In genomic region chr11:12169822-12170221, GRCh38 we compare ENCODE assay signal across 22 cellular contexts. TPM values are rescaled to one million over a fixed set of nuclear protein-coding genes. Genes with fewer than 3 reads are reported as not detected.
A peak's percentile ranks its signal among the peaks of the same experiment; 100 is the strongest.
DNase-seq lines count a peak whose midpoint lies in the region; ATAC-seq and TF ChIP-seq lines count a peak whose summit lies in the region.
"Had no signal": no experiment of that assay in that cellular context is flagged by ENCODE, and none has a peak within 500 bp of the region (broad histone marks: within the 10 kb centered on the region; RNA-seq: fewer than 3 reads in every experiment).

No MANE protein-coding gene starts in this region.

- H3K9ac ChIP-seq in stomach smooth muscle (ENCODE audit: low read length in 2 of 2) = no peak overlapping the region

- no peaks in the 10 kb centered on the region for H3K9me3 Mint-ChIP-seq in activated T-helper 17 cell treated with anti-CD3 and anti-CD28 coated beads, Interleukin-2, amount 50 U/mL, for 72 hours
- H3K9me3 Mint-ChIP-seq: memory B cell, neural crest cell had no signal

- TF ChIP-seq POLR2A in erythroblast (IDR thresholded peaks at IDR 0.05; ENCODE audit: low read length) = no peak

- intact Hi-C loops in left cardiac atrium (cut with DNase I) = loop anchor here in 1 of 2 donors (10.0 kb wide), 1 partner anchor 55 kb away; no protein-coding TSS in a partner anchor

- no peak overlapping the region for H3K4me3 Mint-ChIP-seq in activated T-helper 17 cell treated with anti-CD3 and anti-CD28 coated beads, Interleukin-2, amount 50 U/mL, for 72 hours
- H3K4me3 Mint-ChIP-seq: B cell, memory B cell, neural crest cell, T-helper 17 cell, WTC11 had no signal

- no peaks in the 10 kb centered on the region for H3K27me3 ChIP-seq in stomach smooth muscle (ENCODE audit: control insufficient read depth in 1 of 2, insufficient read depth in 2 of 2, low read length in 2 of 2)
- H3K27me3 ChIP-seq: vagina had no signal

- H3K4me1 ChIP-seq in HEK293 (ENCODE audit: control insufficient read depth, insufficient read depth, low read length) (no peaks in the 10 kb centered on the region), stomach smooth muscle (ENCODE audit: control insufficient read depth, insufficient read depth, low read length) (peaks cover 55% of the 10 kb centered on the region)

- H3K4me3 ChIP-seq in HEK293 (ENCODE audit: low read depth, low read length) (no peak overlapping the region), stomach smooth muscle (ENCODE audit: low read length in 2 of 2) (no peak overlapping the region)
- H3K4me3 ChIP-seq: K562, vagina had no signal

- TF ChIP-seq CTCF in HEK293 (tag by site-specific recombination; IDR thresholded peaks at IDR 0.05) = no peak

- peaks cover 19% of the 10 kb centered on the region for H3K36me3 Mint-ChIP-seq in activated T-helper 17 cell treated with anti-CD3 and anti-CD28 coated beads, Interleukin-2, amount 50 U/mL, for 72 hours (ENCODE audit: low read depth)
- H3K36me3 Mint-ChIP-seq: memory B cell, WTC11 had no signal

- peak overlapping the region; percentile 36 for H3K27ac Mint-ChIP-seq in activated T-helper 17 cell treated with anti-CD3 and anti-CD28 coated beads, Interleukin-2, amount 50 U/mL, for 72 hours
- H3K27ac Mint-ChIP-seq: B cell, memory B cell, T-helper 17 cell, WTC11 had no signal

- no peaks in the 10 kb centered on the region for H3K9me3 ChIP-seq in HEK293 (ENCODE audit: control insufficient read depth, insufficient read depth, low read depth, low read length)
- no peaks in the 10 kb centered on the region for H3K9me3 ChIP-seq in stomach smooth muscle (ENCODE audit: control insufficient read depth in 2 of 2, low read length in 2 of 2)
- H3K9me3 ChIP-seq: vagina had no signal

- H3K36me3 ChIP-seq in HEK293 (ENCODE audit: control insufficient read depth in 2 of 2, insufficient read depth in 1 of 2, low read length in 2 of 2) (no peaks in the 10 kb centered on the region), stomach smooth muscle (ENCODE audit: control insufficient read depth in 2 of 2, insufficient read depth in 2 of 2, low read length in 2 of 2) (peaks cover 3 to 7% of the 10 kb centered on the region in 2 donors)
- H3K36me3 ChIP-seq: vagina had no signal

- no peaks in the 10 kb centered on the region for H3K27me3 Mint-ChIP-seq in activated T-helper 17 cell treated with anti-CD3 and anti-CD28 coated beads, Interleukin-2, amount 50 U/mL, for 72 hours
- H3K27me3 Mint-ChIP-seq: T-helper 17 cell had no signal

- ATAC-seq in activated T-helper 17 cell treated with anti-CD3 and anti-CD28 coated beads, Interleukin-2, amount 50 U/mL, for 72 hours (replicated peaks) = no peak
- ATAC-seq in left cardiac atrium = peak; percentile 8 to 27
- no peak for ATAC-seq in left lobe of liver
- ATAC-seq: K562, T-helper 17 cell, WTC11 had no signal

- H3K4me1 Mint-ChIP-seq in activated T-helper 17 cell treated with anti-CD3 and anti-CD28 coated beads, Interleukin-2, amount 50 U/mL, for 72 hours = peaks cover 33% of the 10 kb centered on the region
- H3K4me1 Mint-ChIP-seq: B cell, memory B cell, neural crest cell had no signal

- CTCF ChIA-PET in HEK293 (lab: Yijun Ruan, JAX) = no interaction called here

- POLR2A ChIA-PET in HEK293 (lab: Yijun Ruan, JAX) = no interaction called here

- H3K27ac ChIP-seq in HEK293 (ENCODE audit: extremely low read depth, low read depth, low read length) (no peak overlapping the region), stomach smooth muscle (ENCODE audit: low read length) (peak overlapping the region; percentile 67)
- H3K27ac ChIP-seq: HL-60 had no signal

- DNase-seq in left cardiac atrium (no peak), erythroblast (lab: John Stamatoyannopoulos, UW) (no peak), left lobe of liver (ENCODE audit: low spot score) (no peak), NCI-H510A (lab: John Stamatoyannopoulos, UW) (no peak)
- DNase-seq: activated effector memory CD4-positive, alpha-beta T cell treated with Interleukin-2 at 50 U/mL for 16 hours; hippocampal formation; islet precursor cell; NCI-H187 treated with DMSO at 0.1 percent for 48 hours; retina; SHP77; stimulated activated naive CD4-positive, alpha-beta T cell; T-helper 17 cell had no signal

TF ChIP-seq in HEK293, 187 proteins besides CTCF, POLR2A, EP300 and RAD21:
- TF ChIP-seq ZNF175 (tag by site-specific recombination; IDR thresholded peaks at IDR 0.05) = no peak
- peak; percentile 76 for TF ChIP-seq FEZF1 (tag by site-specific recombination; IDR thresholded peaks at IDR 0.05)

RNA-seq across cellular contexts. Expression of gene MICAL2, which starts 59.4 kb away (rescaled TPM):
- 100 to 1,000 TPM; 127 to 253 TPM for total RNA-seq in activated T-helper 17 cell treated with anti-CD3 and anti-CD28 coated beads, Interleukin-2, amount 50 U/mL, for 72 hours
- 100 to 1,000 TPM in 1 of 2 donors, 10 to 100 TPM in 1; 74.5 to 128 TPM for total RNA-seq in left cardiac atrium
- 47.8 TPM for total RNA-seq in left lobe of liver

Comparison
In these comparisons a context has a peak if more than half of its experiments do, and no peak if none do; other contexts are left out.
1. ATAC-seq: peak in left cardiac atrium (2 of 2); none in activated T-helper 17 cell treated with anti-CD3 and anti-CD28 coated beads, Interleukin-2, amount 50 U/mL, for 72 hours (single experiment) and left lobe of liver (single experiment).